ENCODE assay signal across 10 cellular contexts in genomic region chr5:43193952-43194321, GRCh38. TPM values are rescaled to one million over a fixed set of nuclear protein-coding genes. Genes with fewer than 3 reads are reported as not detected.
DNase-seq lines count a peak whose midpoint lies in the region; ATAC-seq and TF ChIP-seq lines count a peak whose summit lies in the region.
"Had no signal": no experiment of that assay in that cellular context is flagged by ENCODE, and none has a peak within 500 bp of the region (broad histone marks: within the 10 kb centered on the region; RNA-seq: fewer than 3 reads in every experiment).

No MANE protein-coding gene starts in this region.

- no peak for ATAC-seq in HCT116
- peak in 1 of 2 donors; percentile 8 for ATAC-seq in naive thymus-derived CD8-positive, alpha-beta T cell
- no peak for ATAC-seq in GM21717 (IDR thresholded peaks at IDR 0.05; ENCODE audit: unreplicated experiment)

- H3K27ac Mint-ChIP-seq in naive thymus-derived CD8-positive, alpha-beta T cell = peak overlapping the region in 9 of 10 donors; percentile 15 to 96 (median 87)
- H3K27ac Mint-ChIP-seq: dendritic cell treated with granulocyte-macrophage colony-stimulating factor and Interleukin-4, amounts not matched to agents 40 ng/mL and 50 ng/mL, for 4 days had no signal

- CTCF ChIA-PET in HCT116 (lab: Charles Lee) = interaction anchor here (0.6 kb wide), 1 partner anchor 324 kb away, joined by 3 read pairs; no protein-coding TSS in a partner anchor

- H3K4me1 Mint-ChIP-seq in naive thymus-derived CD8-positive, alpha-beta T cell = peaks cover 8 to 33% (median 28%) of the 10 kb centered on the region in 4 donors

- no peaks in the 10 kb centered on the region for H3K36me3 Mint-ChIP-seq in naive thymus-derived CD8-positive, alpha-beta T cell

- H3K36me3 ChIP-seq in HCT116 (ENCODE audit: control insufficient read depth in 1 of 2, insufficient read depth in 2 of 2, low read length in 2 of 2) (no peaks in the 10 kb centered on the region), brain microvascular endothelial cell (replicated peaks) (no peaks in the 10 kb centered on the region)
- H3K36me3 ChIP-seq: neutrophil had no signal

- H3K27me3 ChIP-seq in HCT116 (ENCODE audit: insufficient read depth, low read length) (no peaks in the 10 kb centered on the region), brain microvascular endothelial cell (replicated peaks) (no peaks in the 10 kb centered on the region)

- no peak overlapping the region for H3K9ac ChIP-seq in HCT116 (ENCODE audit: low read length)

- TF ChIP-seq POLR2A in HCT116 (IDR thresholded peaks at IDR 0.05; ENCODE audit: borderline replicate concordance, extremely low read depth, insufficient read depth, insufficient read length) = no peak

- no TSS peak for BruUV-seq in HCT116 (replicated peaks; lab: Mats Ljungman, UMichigan)

- intact Hi-C loops in HCT116 (cut with micrococcal nuclease) = no loop called here

- peaks cover 11 to 29% (median 21%) of the 10 kb centered on the region in 5 donors for H3K27me3 Mint-ChIP-seq in naive thymus-derived CD8-positive, alpha-beta T cell

- peak overlapping the region; percentile 42 for H3K4me2 ChIP-seq in HCT116 (ENCODE audit: low read length)

- peak overlapping the region; percentile 58 for H3K4me3 ChIP-seq in AG09309 (ENCODE audit: control insufficient read depth, low read depth, low read length)
- H3K4me3 ChIP-seq in HCT116 (replicated peaks in 1 of 2; ENCODE audit: low read depth in 1 of 2, low read length in 2 of 2) = no peak overlapping the region
- H3K4me3 ChIP-seq in brain microvascular endothelial cell (ENCODE audit: low read depth, low read length) = peak overlapping the region; percentile 23

- RAD21 ChIA-PET in HCT116 (lab: Charles Lee; ENCODE audit: low non-redundant PET in 1 of 2, low total read pairs in 2 of 2, uncharacterized antibody in 2 of 2, unreplicated experiment in 2 of 2) = no interaction called here

- H3K9me2 ChIP-seq in HCT116 (ENCODE audit: insufficient read depth) = no peaks in the 10 kb centered on the region

- DNase-seq in AG09309 (ENCODE audit: low read depth) (no peak), HCT116 (ENCODE audit: low read depth, low spot score) (no peak), brain microvascular endothelial cell (no peak), OCI-M1 (lab: John Stamatoyannopoulos, UW) (no peak), AML-193 (lab: John Stamatoyannopoulos, UW) (no peak)
- peak in 1 of 10 donors; percentile 12 for DNase-seq in naive thymus-derived CD8-positive, alpha-beta T cell
- no peak for DNase-seq in activated effector memory CD4-positive, alpha-beta T cell treated with Interleukin-2 at 50 U/mL for 16 hours

- no peaks in the 10 kb centered on the region for H3K9me3 Mint-ChIP-seq in naive thymus-derived CD8-positive, alpha-beta T cell
- H3K9me3 Mint-ChIP-seq: dendritic cell treated with granulocyte-macrophage colony-stimulating factor and Interleukin-4, amounts not matched to agents 40 ng/mL and 50 ng/mL, for 4 days had no signal

- H4K20me1 ChIP-seq in HCT116 (ENCODE audit: insufficient read depth) = no peaks in the 10 kb centered on the region

- POLR2A ChIA-PET in HCT116 (lab: Charles Lee) = no interaction called here
- POLR2A ChIA-PET in naive thymus-derived CD8-positive, alpha-beta T cell (lab: Charles Lee) = interaction anchor here (1.5 kb wide), 1 partner anchor 73 kb away, joined by 3 read pairs; the partner anchor contains the start of gene ZNF131

- TF ChIP-seq CTCF in AG09309 (IDR thresholded peaks at IDR 0.05; ENCODE audit: control insufficient read depth, insufficient read depth, low read depth, low read length, missing control alignments) (no peak), HCT116 (IDR thresholded peaks at IDR 0.05 in 2 of 3, conservative IDR thresholded peaks at IDR 0.05 in 1 of 3; ENCODE audit: borderline replicate concordance in 1 of 3, insufficient read depth in 1 of 3, low read depth in 2 of 3, low read length in 2 of 3) (no peak), brain microvascular endothelial cell (IDR thresholded peaks at IDR 0.05; ENCODE audit: low read depth, low read length, missing control alignments) (no peak)

- in situ Hi-C loops in brain microvascular endothelial cell (cut with HindIII; ENCODE audit: low pct_ligation_motif_present, low sequenced_read_pairs) = no loop called here

- no peak for TF ChIP-seq RAD21 in HCT116 (IDR thresholded peaks at IDR 0.05; ENCODE audit: low read depth)

- H3K4me1 ChIP-seq in HCT116 (ENCODE audit: control insufficient read depth in 1 of 2, insufficient read depth in 2 of 2, low read length in 2 of 2) = no peaks in the 10 kb centered on the region

- no peak overlapping the region for H2AFZ ChIP-seq in HCT116 (ENCODE audit: low read depth, low read length, poor library complexity, severe bottlenecking)

- peak overlapping the region in 7 of 10 donors; percentile 39 to 95 (median 87) for H3K4me3 Mint-ChIP-seq in naive thymus-derived CD8-positive, alpha-beta T cell
- H3K4me3 Mint-ChIP-seq: dendritic cell treated with granulocyte-macrophage colony-stimulating factor and Interleukin-4, amounts not matched to agents 40 ng/mL and 50 ng/mL, for 4 days had no signal

- no peaks in the 10 kb centered on the region for H3K9me3 ChIP-seq in HCT116 (ENCODE audit: control insufficient read depth in 1 of 2, insufficient read depth in 1 of 2, low read depth in 1 of 2, low read length in 2 of 2)
- H3K9me3 ChIP-seq: neutrophil had no signal

- no peaks in the 10 kb centered on the region for H3K79me2 ChIP-seq in HCT116 (ENCODE audit: insufficient read depth, low read length)

- H3K27ac ChIP-seq in HCT116 (ENCODE audit: low read depth, low read length) (no peak overlapping the region), brain microvascular endothelial cell (peak overlapping the region; percentile 68)
- H3K27ac ChIP-seq: neutrophil had no signal

TF ChIP-seq in HCT116, 20 proteins besides CTCF, POLR2A, EP300 and RAD21 (continues in another document):
- TF ChIP-seq CEBPB (IDR thresholded peaks at IDR 0.05; ENCODE audit: low read depth) (no peak), EZH2phosphoT487 (IDR thresholded peaks at IDR 0.05; ENCODE audit: borderline replicate concordance) (no peak), SIN3A (IDR thresholded peaks at IDR 0.05; ENCODE audit: low read depth) (no peak), POLR2AphosphoS5 (IDR thresholded peaks at IDR 0.05; ENCODE audit: low read depth, low read length) (no peak), EZH2 (IDR thresholded peaks at IDR 0.05) (no peak), ATF3 (IDR thresholded peaks at IDR 0.05) (no peak), CBX3 (IDR thresholded peaks at IDR 0.05; ENCODE audit: low read depth) (no peak), YY1 (IDR thresholded peaks at IDR 0.05; ENCODE audit: extremely low read depth, insufficient replicate concordance, low read depth, low read length) (no peak), SP1 (IDR thresholded peaks at IDR 0.05; ENCODE audit: low read depth) (no peak), EGR1 (IDR thresholded peaks at IDR 0.05; ENCODE audit: low read depth) (no peak), FOSL1 (IDR thresholded peaks at IDR 0.05; ENCODE audit: low read depth) (no peak), JUND (IDR thresholded peaks at IDR 0.05) (no peak), ELF1 (IDR thresholded peaks at IDR 0.05; ENCODE audit: borderline replicate concordance, low read depth) (no peak)
- TF ChIP-seq, protein P1, sequence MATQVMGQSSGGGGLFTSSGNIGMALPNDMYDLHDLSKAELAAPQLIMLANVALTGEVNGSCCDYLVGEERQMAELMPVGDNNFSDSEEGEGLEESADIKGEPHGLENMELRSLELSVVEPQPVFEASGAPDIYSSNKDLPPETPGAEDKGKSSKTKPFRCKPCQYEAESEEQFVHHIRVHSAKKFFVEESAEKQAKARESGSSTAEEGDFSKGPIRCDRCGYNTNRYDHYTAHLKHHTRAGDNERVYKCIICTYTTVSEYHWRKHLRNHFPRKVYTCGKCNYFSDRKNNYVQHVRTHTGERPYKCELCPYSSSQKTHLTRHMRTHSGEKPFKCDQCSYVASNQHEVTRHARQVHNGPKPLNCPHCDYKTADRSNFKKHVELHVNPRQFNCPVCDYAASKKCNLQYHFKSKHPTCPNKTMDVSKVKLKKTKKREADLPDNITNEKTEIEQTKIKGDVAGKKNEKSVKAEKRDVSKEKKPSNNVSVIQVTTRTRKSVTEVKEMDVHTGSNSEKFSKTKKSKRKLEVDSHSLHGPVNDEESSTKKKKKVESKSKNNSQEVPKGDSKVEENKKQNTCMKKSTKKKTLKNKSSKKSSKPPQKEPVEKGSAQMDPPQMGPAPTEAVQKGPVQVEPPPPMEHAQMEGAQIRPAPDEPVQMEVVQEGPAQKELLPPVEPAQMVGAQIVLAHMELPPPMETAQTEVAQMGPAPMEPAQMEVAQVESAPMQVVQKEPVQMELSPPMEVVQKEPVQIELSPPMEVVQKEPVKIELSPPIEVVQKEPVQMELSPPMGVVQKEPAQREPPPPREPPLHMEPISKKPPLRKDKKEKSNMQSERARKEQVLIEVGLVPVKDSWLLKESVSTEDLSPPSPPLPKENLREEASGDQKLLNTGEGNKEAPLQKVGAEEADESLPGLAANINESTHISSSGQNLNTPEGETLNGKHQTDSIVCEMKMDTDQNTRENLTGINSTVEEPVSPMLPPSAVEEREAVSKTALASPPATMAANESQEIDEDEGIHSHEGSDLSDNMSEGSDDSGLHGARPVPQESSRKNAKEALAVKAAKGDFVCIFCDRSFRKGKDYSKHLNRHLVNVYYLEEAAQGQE (IDR thresholded peaks at IDR 0.05; ENCODE audit: low read depth) = no peak

RNA-seq across cellular contexts. Expression of gene NIM1K, which starts 1.9 kb away (rescaled TPM):
- total RNA-seq in HCT116 (2021; ENCODE audit: unreplicated experiment) = 0.44 TPM
- polyA plus RNA-seq in HCT116 (2012) = 0.10 TPM in 1 of 2 replicates, not detected in the other
- total RNA-seq in naive thymus-derived CD8-positive, alpha-beta T cell = under 1 TPM; 0.26 to 0.74 TPM
- polyA plus RNA-seq in naive thymus-derived CD8-positive, alpha-beta T cell = not detected

Comparison
In these comparisons a context has a peak if more than half of its experiments do, and no peak if none do; other contexts are left out.
1. H3K4me3 ChIP-seq: peak in AG09309 (single experiment) and brain microvascular endothelial cell (single experiment); none in HCT116 (0 of 2).